In the genomic region with DNA sequence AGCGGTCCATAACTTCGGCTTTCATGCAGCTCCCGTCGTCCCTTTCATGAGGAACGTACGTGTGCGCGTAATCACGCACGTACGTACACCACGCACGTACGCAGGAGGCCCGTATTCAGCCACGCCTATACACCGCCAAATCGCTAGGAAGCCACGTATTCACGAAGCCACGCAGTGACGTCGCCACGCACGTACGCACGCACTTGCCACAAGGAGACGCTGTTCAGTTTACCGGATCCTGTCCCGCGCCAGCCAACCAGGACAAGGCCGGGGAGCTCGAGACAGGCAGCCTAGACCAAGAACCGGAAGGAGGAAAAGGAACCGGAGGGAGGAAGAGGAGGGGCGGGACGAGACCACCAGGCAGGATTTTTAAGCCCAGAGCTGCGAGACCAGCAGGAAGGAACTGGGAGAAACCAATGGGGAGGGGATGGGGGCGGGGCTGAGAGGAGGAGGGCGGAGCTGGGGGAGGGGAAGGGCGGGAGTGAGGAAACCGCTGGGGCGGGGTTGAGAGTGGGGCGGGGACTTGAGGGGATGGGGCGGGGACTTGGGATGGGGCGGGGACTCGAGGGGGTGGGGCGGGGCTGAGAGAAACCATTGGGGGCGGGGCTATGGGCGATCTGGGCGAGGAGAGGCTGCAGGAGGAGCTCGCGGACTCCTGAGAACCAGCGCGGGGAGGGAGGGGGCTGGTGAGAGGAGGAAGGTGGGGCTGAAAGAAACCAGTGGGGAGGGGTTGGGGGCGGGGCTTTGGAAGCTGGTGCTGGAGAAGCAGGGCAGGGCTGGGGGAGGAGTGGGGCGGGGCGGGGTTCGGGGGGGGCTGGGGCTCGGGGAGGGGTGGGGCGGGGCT, we compare ENCODE assay signal across 8 cellular contexts. TPM values are rescaled to one million over a fixed set of nuclear protein-coding genes. Genes with fewer than 3 reads are reported as not detected.
DNase-seq lines count a peak whose midpoint lies in the region; TF ChIP-seq lines count a peak whose summit lies in the region.

Gene EOLA2, minus strand, starts transcription at position 65 of the 844 bp plus-strand sequence. CDS start 4,617 bp downstream, outside the sequence.

- H2AFZ ChIP-seq in neuron (ENCODE audit: low read depth, low read length) = no peak within 1 kb of the TSS

- H3K4me1 Mint-ChIP-seq in HFFc6 (ENCODE audit: low read depth) = no peaks in the 10 kb centered on the region
- peaks cover 2% of the 10 kb centered on the region for H3K4me1 Mint-ChIP-seq in activated naive CD4-positive, alpha-beta T cell treated with anti-CD3 and anti-CD28 coated beads for 36 hours (ENCODE audit: low read depth)

- peak within 1 kb of the TSS; percentile 99 for H3K27ac Mint-ChIP-seq in HFFc6
- peak within 1 kb of the TSS; percentile 98 for H3K27ac Mint-ChIP-seq in activated naive CD4-positive, alpha-beta T cell treated with anti-CD3 and anti-CD28 coated beads for 36 hours

- DNase-seq in GM04503 (ENCODE audit: low read depth) = peak; percentile 86
- peak; percentile 97 for DNase-seq in HFFc6
- DNase-seq in NAMALWA (ENCODE audit: low spot score) = peak; percentile 97
- peak; percentile 97 for DNase-seq in SK-N-DZ (ENCODE audit: low spot score)
- peak; percentile 95 for DNase-seq in activated naive CD4-positive, alpha-beta T cell treated with anti-CD3 and anti-CD28 coated beads for 36 hours
- peak; percentile 96 for DNase-seq in foreskin melanocyte

- no peaks in the 10 kb centered on the region for H3K27me3 Mint-ChIP-seq in HFFc6 (ENCODE audit: insufficient read depth)
- H3K27me3 Mint-ChIP-seq in activated naive CD4-positive, alpha-beta T cell treated with anti-CD3 and anti-CD28 coated beads for 36 hours (ENCODE audit: low read depth) = no peaks in the 10 kb centered on the region

- H3K4me3 ChIP-seq in neuron (ENCODE audit: low read length) (peak within 1 kb of the TSS; percentile 56), subcutaneous abdominal adipose tissue (ENCODE audit: low read depth in 1 of 5, low read length in 5 of 5) (peak within 1 kb of the TSS; percentile 63 to 76 (median 72))

- H3K4me3 Mint-ChIP-seq in HFFc6 = peak within 1 kb of the TSS; percentile 94
- H3K4me3 Mint-ChIP-seq in activated naive CD4-positive, alpha-beta T cell treated with anti-CD3 and anti-CD28 coated beads for 36 hours = peak within 1 kb of the TSS; percentile 88

- CTCF ChIA-PET in activated naive CD4-positive, alpha-beta T cell treated with anti-CD3 and anti-CD28 coated beads for 36 hours (lab: Charles Lee) = interaction anchor here (0.8 to 1.3 kb wide), 3 partner anchors 22 to 417 kb away, joined by 3 to 6 read pairs (median 3); no protein-coding TSS in a partner anchor

- H3K36me3 Mint-ChIP-seq in HFFc6 (ENCODE audit: low read depth) = no peaks in the 10 kb centered on the region
- peaks cover 2% of the 10 kb centered on the region for H3K36me3 Mint-ChIP-seq in activated naive CD4-positive, alpha-beta T cell treated with anti-CD3 and anti-CD28 coated beads for 36 hours (ENCODE audit: low read depth)

- no peaks in the 10 kb centered on the region for H3K9me3 ChIP-seq in neuron (ENCODE audit: low read length)
- H3K9me3 ChIP-seq in subcutaneous abdominal adipose tissue (ENCODE audit: control insufficient read depth in 5 of 5, low read length in 5 of 5) = peaks cover 0 to 5% (median 4%) of the 10 kb centered on the region in 5 donors

- H3K27me3 ChIP-seq in neuron (ENCODE audit: insufficient read depth, low read length) = no peaks in the 10 kb centered on the region
- no peaks in the 10 kb centered on the region for H3K27me3 ChIP-seq in subcutaneous abdominal adipose tissue (ENCODE audit: control insufficient read depth in 5 of 5, insufficient read depth in 4 of 5, low read length in 5 of 5)

- H3K36me3 ChIP-seq in neuron (ENCODE audit: insufficient read depth, low read length) (no peaks in the 10 kb centered on the region), subcutaneous abdominal adipose tissue (ENCODE audit: control insufficient read depth in 5 of 5, insufficient read depth in 5 of 5, low read length in 5 of 5) (peaks cover 0 to 11% (median 8%) of the 10 kb centered on the region in 5 donors)

- H3K9me3 Mint-ChIP-seq in HFFc6 = no peaks in the 10 kb centered on the region
- H3K9me3 Mint-ChIP-seq in activated naive CD4-positive, alpha-beta T cell treated with anti-CD3 and anti-CD28 coated beads for 36 hours = no peaks in the 10 kb centered on the region

- no peaks in the 10 kb centered on the region for H3K4me1 ChIP-seq in neuron (ENCODE audit: insufficient read depth, low read length)
- peaks cover 7 to 14% (median 11%) of the 10 kb centered on the region in 5 donors for H3K4me1 ChIP-seq in subcutaneous abdominal adipose tissue (ENCODE audit: control insufficient read depth in 5 of 5, insufficient read depth in 5 of 5, low read length in 5 of 5)

- H3K27ac ChIP-seq in subcutaneous abdominal adipose tissue (ENCODE audit: low read depth, low read length) = peak within 1 kb of the TSS; percentile 80

- peak within 1 kb of the TSS in 4 of 5 donors; percentile 58 to 91 (median 84) for H3K9ac ChIP-seq in subcutaneous abdominal adipose tissue (ENCODE audit: low read length in 5 of 5)

- TF ChIP-seq CTCF in HFFc6 (IDR thresholded peaks at IDR 0.05) = peak; percentile 79

- intact Hi-C loops in activated naive CD4-positive, alpha-beta T cell treated with anti-CD3 and anti-CD28 coated beads for 36 hours (cut with micrococcal nuclease) = no loop called here

RNA-seq across cellular contexts. Expression of gene EOLA2, which starts in this region (rescaled TPM):
- 10 to 100 TPM; 30.1 to 36.7 (median 31.4) TPM for total RNA-seq in HFFc6 (2021; fragmentation: NEBNext Ultra II Directional; extraction: Animal tissue kit (Norgen Biotek cat#: 25700))
- polyA plus RNA-seq in SK-N-DZ (2014; cell fraction: cytosol; rRNA removed) = 14.2 and 17.2 TPM in 2 replicates
- polyA plus RNA-seq in SK-N-DZ (2014; cell fraction: nucleus; rRNA removed) = 16.1 and 17.2 TPM in 2 replicates
- 10 to 100 TPM; 28.1 to 28.4 TPM for total RNA-seq in activated naive CD4-positive, alpha-beta T cell treated with anti-CD3 and anti-CD28 coated beads for 36 hours

Comparison
In these comparisons a context has a peak if more than half of its experiments do, and no peak if none do; other contexts are left out.
1. Peak in every context shown above with its lines: DNase-seq, H3K4me3 ChIP-seq and H3K27ac ChIP-seq.